In genomic region chr5:169945831-169946261, GRCh38 we compare ENCODE assay signal across 10 cellular contexts. TPM values are rescaled to one million over a fixed set of nuclear protein-coding genes. Genes with fewer than 3 reads are reported as not detected.
A peak's percentile ranks its signal among the peaks of the same experiment; 100 is the strongest.
DNase-seq lines count a peak whose midpoint lies in the region; ATAC-seq and TF ChIP-seq lines count a peak whose summit lies in the region.
"Had no signal": no experiment of that assay in that cellular context is flagged by ENCODE, and none has a peak within 500 bp of the region (broad histone marks: within the 10 kb centered on the region; RNA-seq: fewer than 3 reads in every experiment).

No MANE protein-coding gene starts in this region.

- no peaks in the 10 kb centered on the region for H3K27me3 ChIP-seq in kidney epithelial cell (ENCODE audit: control insufficient read depth, insufficient read depth, low read length)

- DNase-seq in Kasumi-1 (lab: John Stamatoyannopoulos, UW) (peak; percentile 73 to 77), MCF 10A (ENCODE audit: unreplicated experiment) (peak; percentile 68), kidney epithelial cell (ENCODE audit: low read depth) (peak; percentile 48), superior temporal gyrus (ENCODE audit: extremely low spot score) (peak; percentile 65), GM19238 (ENCODE audit: insufficient read length, low spot score) (no peak)
- DNase-seq in NK-92 treated with Interleukin-12 subunit alpha and Interleukin-12 subunit beta, amount 100 ng/mL, for 24 hours (lab: John Stamatoyannopoulos, UW): no peak
- no peak for DNase-seq in stimulated activated CD4-positive, alpha-beta T cell treated with anti-CD3 and anti-CD28 coated beads, Interleukin-2, amount 100 ng/mL, for 24 hours
- DNase-seq: activated CD4-positive, alpha-beta memory T cell treated with anti-CD3 and anti-CD28 coated beads for 36 hours; naive thymus-derived CD4-positive, alpha-beta T cell had no signal

- H3K36me3 Mint-ChIP-seq in MCF 10A (ENCODE audit: insufficient read depth, unreplicated experiment): no peaks in the 10 kb centered on the region

- no peak overlapping the region for H3K27ac Mint-ChIP-seq in MCF 10A (ENCODE audit: low read depth, unreplicated experiment)
- H3K27ac Mint-ChIP-seq: activated CD4-positive, alpha-beta memory T cell treated with anti-CD3 and anti-CD28 coated beads for 36 hours had no signal

- H3K4me1 Mint-ChIP-seq in MCF 10A (ENCODE audit: insufficient read depth, unreplicated experiment): no peaks in the 10 kb centered on the region

- POLR2A ChIA-PET in MCF 10A (lab: Yijun Ruan, JAX): no interaction called here

- H3K27me3 Mint-ChIP-seq in MCF 10A (ENCODE audit: insufficient read depth, unreplicated experiment): no peaks in the 10 kb centered on the region
- H3K27me3 Mint-ChIP-seq: activated CD4-positive, alpha-beta memory T cell treated with anti-CD3 and anti-CD28 coated beads for 36 hours; naive thymus-derived CD4-positive, alpha-beta T cell had no signal

- no peak for ATAC-seq in GM18858 (IDR thresholded peaks at IDR 0.05; ENCODE audit: unreplicated experiment)
- ATAC-seq: naive thymus-derived CD4-positive, alpha-beta T cell had no signal

- H3K9me3 Mint-ChIP-seq in MCF 10A (ENCODE audit: unreplicated experiment): no peaks in the 10 kb centered on the region
- H3K9me3 Mint-ChIP-seq: activated CD4-positive, alpha-beta memory T cell treated with anti-CD3 and anti-CD28 coated beads for 36 hours had no signal

- no peak overlapping the region for H3K4me3 Mint-ChIP-seq in MCF 10A (ENCODE audit: unreplicated experiment)
- H3K4me3 Mint-ChIP-seq: activated CD4-positive, alpha-beta memory T cell treated with anti-CD3 and anti-CD28 coated beads for 36 hours; naive thymus-derived CD4-positive, alpha-beta T cell had no signal

- H3K36me3 ChIP-seq in kidney epithelial cell (ENCODE audit: control insufficient read depth, insufficient read depth, low read length): no peaks in the 10 kb centered on the region

- no peak overlapping the region for H3K4me3 ChIP-seq in kidney epithelial cell (ENCODE audit: low read depth, low read length)

- CTCF ChIA-PET in MCF 10A (lab: Yijun Ruan, JAX): interaction anchor here (0.7 to 3.1 kb wide), 4 partner anchors 29 to 1264 kb away, joined by 3 to 19 read pairs (median 3); partner anchors contain the start of gene INSYN2B

- intact Hi-C loops in MCF 10A (cut with micrococcal nuclease): no loop called here

- TF ChIP-seq CTCF in MCF 10A (IDR thresholded peaks at IDR 0.05; ENCODE audit: unreplicated experiment): no peak
- no peak for TF ChIP-seq CTCF in kidney epithelial cell (IDR thresholded peaks at IDR 0.05; ENCODE audit: insufficient read depth, low read length, poor library complexity, severe bottlenecking)

- no TSS peak for BruUV-seq in MCF 10A (replicated peaks; lab: Mats Ljungman, UMichigan)

RNA-seq across cellular contexts. Expression of gene INSYN2B, which starts 34.4 kb away (rescaled TPM):
- total RNA-seq in MCF 10A (2022) (0.19 and 0.49 TPM in 2 replicates), kidney epithelial cell (0.07 and 0.17 TPM in 2 replicates)
- total RNA-seq: activated CD4-positive, alpha-beta memory T cell treated with anti-CD3 and anti-CD28 coated beads for 36 hours; naive thymus-derived CD4-positive, alpha-beta T cell had no signal

Comparison
In these comparisons a context has a peak if more than half of its experiments do, and no peak if none do; other contexts are left out.
1. DNase-seq: peak in Kasumi-1 (2 of 2), MCF 10A (single experiment), kidney epithelial cell (single experiment) and superior temporal gyrus (single experiment); none in NK-92 treated with Interleukin-12 subunit alpha and Interleukin-12 subunit beta, amount 100 ng/mL, for 24 hours (single experiment), GM19238 (single experiment) and stimulated activated CD4-positive, alpha-beta T cell treated with anti-CD3 and anti-CD28 coated beads, Interleukin-2, amount 100 ng/mL, for 24 hours (0 of 2).